In the genomic region with DNA sequence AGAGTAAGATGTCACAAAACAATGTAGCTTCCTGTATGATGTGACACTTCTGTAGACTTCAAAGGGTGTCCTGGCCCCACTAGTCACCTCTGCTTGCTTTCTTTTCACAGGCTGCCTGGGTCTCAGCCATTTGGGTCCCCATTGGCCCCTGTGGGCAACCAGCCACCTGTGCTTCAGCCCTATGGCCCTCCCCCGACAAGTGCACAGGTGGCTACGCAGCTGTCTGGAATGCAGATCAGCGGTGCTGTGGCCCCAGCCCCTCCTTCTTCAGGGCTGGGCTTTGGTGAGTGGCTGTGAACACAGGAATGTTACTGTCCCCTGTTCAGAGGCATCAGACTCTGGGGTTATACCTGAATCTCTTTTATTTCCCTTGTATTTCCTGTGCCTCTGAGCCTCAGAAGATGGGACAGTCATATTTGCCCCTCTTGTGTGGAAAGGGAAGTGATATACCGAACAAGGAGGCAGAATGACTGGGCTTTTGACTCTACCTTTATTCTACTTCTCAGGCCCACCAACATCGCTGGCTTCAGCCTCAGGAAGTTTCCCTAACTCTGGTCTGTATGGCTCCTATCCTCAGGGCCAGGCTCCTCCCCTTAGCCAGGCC, we compare ENCODE assay signal across 10 cellular contexts. TPM values are rescaled to one million over a fixed set of nuclear protein-coding genes. Genes with fewer than 3 reads are reported as not detected.
DNase-seq lines count a peak whose midpoint lies in the region; ATAC-seq and TF ChIP-seq lines count a peak whose summit lies in the region.
"Had no signal": no experiment of that assay in that cellular context is flagged by ENCODE, and none has a peak within 500 bp of the region (broad histone marks: within the 10 kb centered on the region; RNA-seq: fewer than 3 reads in every experiment).

No MANE protein-coding gene starts in this region.

- no peak for TF ChIP-seq RAD21 in HCT116 (IDR thresholded peaks at IDR 0.05; ENCODE audit: low read depth)

- POLR2A ChIA-PET in CD4-positive, alpha-beta T cell (lab: Charles Lee): interaction anchor here (1.0 to 1.9 kb wide), 3 partner anchors 9 to 16 kb away, joined by 3 to 11 read pairs (median 8); a partner anchor contains a TSS
- POLR2A ChIA-PET in HCT116 (lab: Charles Lee): interaction anchor here (0.6 to 1.2 kb wide), 2 partner anchors 14 to 15 kb away, joined by 3 to 4 read pairs; no protein-coding TSS in a partner anchor
- POLR2A ChIA-PET in A673 (lab: Charles Lee; ENCODE audit: low non-redundant PET): interaction anchor here (0.6 kb wide), 1 partner anchor 278 kb away, joined by 6 read pairs; no protein-coding TSS in a partner anchor

- CTCF ChIA-PET in CD4-positive, alpha-beta T cell (lab: Charles Lee): interaction anchor here (2.6 to 2.9 kb wide), 2 partner anchors 9 to 13 kb away, joined by 13 to 18 read pairs; a partner anchor contains a TSS
- CTCF ChIA-PET in HCT116 (lab: Charles Lee) (no interaction called here), A673 (lab: Charles Lee) (no interaction called here)

- H3K36me3 ChIP-seq in HCT116 (ENCODE audit: control insufficient read depth in 1 of 2, insufficient read depth in 2 of 2, low read length in 2 of 2) (peaks cover 29 to 33% of the 10 kb centered on the region in 2 experiments), A673 (ENCODE audit: insufficient read depth, low read length, poor library complexity, severe bottlenecking) (peaks cover 57% of the 10 kb centered on the region)

- H2AFZ ChIP-seq in HCT116 (ENCODE audit: low read depth, low read length, poor library complexity, severe bottlenecking): no peak overlapping the region

- H4K20me1 ChIP-seq in HCT116 (ENCODE audit: insufficient read depth): 0 out of 2 replicates have a peak, but pooled peaks cover 4% of the 10 kb centered on the region

- peak; percentile 87 for ATAC-seq in CD4-positive, alpha-beta T cell (ENCODE audit: poor library complexity)
- ATAC-seq in HCT116 (peak; percentile 72), esophagus mucosa (peak; percentile 8), GM19463 (IDR thresholded peaks at IDR 0.05; ENCODE audit: unreplicated experiment) (no peak), GM18505 (IDR thresholded peaks at IDR 0.05; ENCODE audit: unreplicated experiment) (no peak)

- H3K27ac ChIP-seq in CD4-positive, alpha-beta T cell (ENCODE audit: low read depth, low read length): peak overlapping the region; percentile 56
- H3K27ac ChIP-seq in HCT116 (ENCODE audit: low read depth, low read length) (no peak overlapping the region), A673 (ENCODE audit: low read depth, low read length, poor library complexity, severe bottlenecking) (no peak overlapping the region)
- H3K27ac ChIP-seq: SK-N-MC had no signal

- no peaks in the 10 kb centered on the region for H3K27me3 ChIP-seq in CD4-positive, alpha-beta T cell (ENCODE audit: control insufficient read depth, insufficient read depth, low read length)
- H3K27me3 ChIP-seq in HCT116 (ENCODE audit: insufficient read depth, low read length) (no peaks in the 10 kb centered on the region), A673 (replicated peaks; ENCODE audit: insufficient read depth, low read depth, low read length, poor library complexity) (no peaks in the 10 kb centered on the region)

- H3K4me1 ChIP-seq in HCT116 (ENCODE audit: control insufficient read depth in 1 of 2, insufficient read depth in 2 of 2, low read length in 2 of 2): peaks cover 0 to 38% of the 10 kb centered on the region in 2 experiments; a peak in 3 of 4 replicates
- H3K4me1 ChIP-seq in A673 (ENCODE audit: insufficient read depth, low read length, poor library complexity, severe bottlenecking): no peaks in the 10 kb centered on the region

- no peaks in the 10 kb centered on the region for H3K9me3 Mint-ChIP-seq in CD4-positive, alpha-beta T cell
- H3K9me3 Mint-ChIP-seq in T-helper 2 cell treated with Interferon-gamma antibody and Interleukin-4, amounts not matched to agents 5 μg/mL and 100 μg/mL, for 36 hours: no peaks in the 10 kb centered on the region

- H3K27me3 Mint-ChIP-seq in CD4-positive, alpha-beta T cell: no peaks in the 10 kb centered on the region
- H3K27me3 Mint-ChIP-seq in T-helper 2 cell treated with Interferon-gamma antibody and Interleukin-4, amounts not matched to agents 5 μg/mL and 100 μg/mL, for 36 hours (ENCODE audit: low read depth): no peaks in the 10 kb centered on the region

- no peak overlapping the region for H3K9ac ChIP-seq in HCT116 (ENCODE audit: low read length)

- H3K4me3 Mint-ChIP-seq in CD4-positive, alpha-beta T cell: peak overlapping the region; percentile 58
- H3K4me3 Mint-ChIP-seq in T-helper 2 cell treated with Interferon-gamma antibody and Interleukin-4, amounts not matched to agents 5 μg/mL and 100 μg/mL, for 36 hours: no peak overlapping the region

- TF ChIP-seq CTCF in CD4-positive, alpha-beta T cell (IDR thresholded peaks at IDR 0.05): no peak
- TF ChIP-seq CTCF in HCT116 (IDR thresholded peaks at IDR 0.05 in 2 of 3, conservative IDR thresholded peaks at IDR 0.05 in 1 of 3; ENCODE audit: borderline replicate concordance in 1 of 3, insufficient read depth in 1 of 3, low read depth in 2 of 3, low read length in 2 of 3) (no peak), A673 (conservative IDR thresholded peaks at IDR 0.05; ENCODE audit: low read depth, low read length) (no peak)

- H3K4me2 ChIP-seq in HCT116 (ENCODE audit: low read length): peak overlapping the region; percentile 15; the same call in 1 of the 2 replicates

- RAD21 ChIA-PET in HCT116 (lab: Charles Lee; ENCODE audit: low non-redundant PET in 1 of 2, low total read pairs in 2 of 2, uncharacterized antibody in 2 of 2, unreplicated experiment in 2 of 2): no interaction called here

- H3K4me3 ChIP-seq in HCT116 (replicated peaks in 1 of 2; ENCODE audit: low read depth in 1 of 2, low read length in 2 of 2) (no peak overlapping the region), A673 (ENCODE audit: low read depth, low read length, poor library complexity, severe bottlenecking) (no peak overlapping the region)
- H3K4me3 ChIP-seq: SK-N-MC had no signal

- H3K9me3 ChIP-seq in CD4-positive, alpha-beta T cell (ENCODE audit: control insufficient read depth, low read length): no peaks in the 10 kb centered on the region
- no peaks in the 10 kb centered on the region for H3K9me3 ChIP-seq in HCT116 (ENCODE audit: control insufficient read depth in 1 of 2, insufficient read depth in 1 of 2, low read depth in 1 of 2, low read length in 2 of 2)
- H3K9me3 ChIP-seq in A673 (ENCODE audit: low read depth, low read length, poor library complexity, severe bottlenecking): no peaks in the 10 kb centered on the region

- TF ChIP-seq POLR2A in HCT116 (IDR thresholded peaks at IDR 0.05; ENCODE audit: borderline replicate concordance, extremely low read depth, insufficient read depth, insufficient read length) (no peak), GM18505 (IDR thresholded peaks at IDR 0.05; ENCODE audit: borderline replicate concordance, extremely low read depth, insufficient read depth, insufficient read length) (no peak)

- DNase-seq in CD4-positive, alpha-beta T cell: peak in 9 of 10 experiments; percentile 23 to 64 (median 41)
- DNase-seq in HCT116 (ENCODE audit: low read depth, low spot score): no peak
- no peak for DNase-seq in T-helper 2 cell treated with Interferon-gamma antibody and Interleukin-4, amounts not matched to agents 5 μg/mL and 100 μg/mL, for 36 hours (ENCODE audit: low spot score)
- no peak for DNase-seq in HuH-7 (ENCODE audit: low spot score)
- no peak for DNase-seq in A673 (ENCODE audit: low spot score)
- DNase-seq: COR-L47 had no signal

- intact Hi-C loops in CD4-positive, alpha-beta T cell (cut with DNase I, micrococcal nuclease): no loop called here
- intact Hi-C loops in HCT116 (cut with micrococcal nuclease): no loop called here
- intact Hi-C loops in A673 (cut with micrococcal nuclease; ENCODE audit: unreplicated experiment): no loop called here

- H3K27ac Mint-ChIP-seq in CD4-positive, alpha-beta T cell: peak overlapping the region; percentile 89
- peak overlapping the region; percentile 64 for H3K27ac Mint-ChIP-seq in T-helper 2 cell treated with Interferon-gamma antibody and Interleukin-4, amounts not matched to agents 5 μg/mL and 100 μg/mL, for 36 hours

- peaks cover 34% of the 10 kb centered on the region for H3K4me1 Mint-ChIP-seq in CD4-positive, alpha-beta T cell (ENCODE audit: low read depth)
- peaks cover 22% of the 10 kb centered on the region for H3K4me1 Mint-ChIP-seq in T-helper 2 cell treated with Interferon-gamma antibody and Interleukin-4, amounts not matched to agents 5 μg/mL and 100 μg/mL, for 36 hours (ENCODE audit: low read depth)

- H3K9me2 ChIP-seq in HCT116 (ENCODE audit: insufficient read depth): no peaks in the 10 kb centered on the region

- peaks cover 13% of the 10 kb centered on the region for H3K79me2 ChIP-seq in HCT116 (ENCODE audit: insufficient read depth, low read length)

- BruUV-seq in HCT116 (replicated peaks; lab: Mats Ljungman, UMichigan) (no TSS peak), A673 (replicated peaks; lab: Mats Ljungman, UMichigan) (no TSS peak)

- peaks cover 83% of the 10 kb centered on the region for H3K36me3 Mint-ChIP-seq in CD4-positive, alpha-beta T cell (ENCODE audit: low read depth)
- peaks cover 52% of the 10 kb centered on the region for H3K36me3 Mint-ChIP-seq in T-helper 2 cell treated with Interferon-gamma antibody and Interleukin-4, amounts not matched to agents 5 μg/mL and 100 μg/mL, for 36 hours (ENCODE audit: low read depth)

TF ChIP-seq in HCT116, 20 proteins besides CTCF, POLR2A, EP300 and RAD21 (continues in another document):
- TF ChIP-seq SIN3A (IDR thresholded peaks at IDR 0.05; ENCODE audit: low read depth) (no peak), TCF7L2 (IDR thresholded peaks at IDR 0.05; ENCODE audit: borderline replicate concordance, extremely low read depth, insufficient read depth, insufficient read length) (no peak), CBX3 (IDR thresholded peaks at IDR 0.05; ENCODE audit: low read depth) (no peak), JUND (IDR thresholded peaks at IDR 0.05) (no peak)

RNA-seq across cellular contexts. Expression of a gene that starts 15.4 kb away (rescaled TPM):
- 10 to 100 TPM; 52.0 to 54.2 TPM for total RNA-seq in CD4-positive, alpha-beta T cell
- total RNA-seq in HCT116 (2021; ENCODE audit: unreplicated experiment) (60.9 TPM), esophagus mucosa (53.1 TPM), A673 (2021) (71.2 and 74.9 TPM in 2 replicates)
- polyA plus RNA-seq in HCT116 (2012): 48.6 and 50.9 TPM in 2 replicates

RNA-seq across cellular contexts. Expression of a gene that starts 22.2 kb away (rescaled TPM):
- 1 to 10 TPM; 6.3 to 6.8 TPM for total RNA-seq in CD4-positive, alpha-beta T cell
- total RNA-seq in HCT116 (2021; ENCODE audit: unreplicated experiment) (36.6 TPM), esophagus mucosa (23.5 TPM), A673 (2021) (37.5 and 37.7 TPM in 2 replicates)
- 37.4 and 50.5 TPM in 2 replicates for polyA plus RNA-seq in HCT116 (2012)

RNA-seq across cellular contexts. Expression of a gene that starts 25.8 kb away (rescaled TPM):
- total RNA-seq in CD4-positive, alpha-beta T cell: 10 to 100 TPM; 66.4 to 70.7 TPM
- total RNA-seq in HCT116 (2021; ENCODE audit: unreplicated experiment) (49.9 TPM), esophagus mucosa (71.7 TPM), A673 (2021) (71.3 and 81.1 TPM in 2 replicates)
- polyA plus RNA-seq in HCT116 (2012): 48.5 and 63.4 TPM in 2 replicates

RNA-seq across cellular contexts. Expression of a gene that starts 51.8 kb away (rescaled TPM):
- total RNA-seq in CD4-positive, alpha-beta T cell: 100 to 1,000 TPM; 121 to 135 TPM
- 21.8 TPM for total RNA-seq in HCT116 (2021; ENCODE audit: unreplicated experiment)
- polyA plus RNA-seq in HCT116 (2012): 12.6 and 13.6 TPM in 2 replicates
- total RNA-seq in esophagus mucosa: 15.9 TPM
- 23.1 and 28.9 TPM in 2 replicates for total RNA-seq in A673 (2021)

Comparison
In these comparisons a context has a peak if more than half of its experiments do, and no peak if none do; other contexts are left out.
1. ATAC-seq: peak in CD4-positive, alpha-beta T cell (single experiment), HCT116 (single experiment) and esophagus mucosa (single experiment); none in GM19463 (single experiment) and GM18505 (single experiment).
2. DNase-seq: peak in CD4-positive, alpha-beta T cell (9 of 10); none in HCT116 (single experiment), T-helper 2 cell treated with Interferon-gamma antibody and Interleukin-4, amounts not matched to agents 5 μg/mL and 100 μg/mL, for 36 hours (single experiment), HuH-7 (single experiment) and A673 (single experiment).